Comparison of ENCODE assay signal across 8 cellular contexts in genomic region chr14:49999216-49999761, GRCh38.
A peak's percentile ranks its signal among the peaks of the same experiment; 100 is the strongest.
DNase-seq lines count a peak whose midpoint lies in the region; ATAC-seq, FAIRE-seq and TF ChIP-seq lines count a peak whose summit lies in the region.

No MANE protein-coding gene starts in this region.

- H3K27me3 Mint-ChIP-seq in activated CD4-positive, alpha-beta memory T cell treated with anti-CD3 and anti-CD28 coated beads, Interleukin-2, amount 10 ng/mL, durations not matched to agents 7 days and 5 days = no peaks in the 10 kb centered on the region
- no peaks in the 10 kb centered on the region for H3K27me3 Mint-ChIP-seq in effector memory CD8-positive, alpha-beta T cell
- H3K27me3 Mint-ChIP-seq in naive B cell = no peaks in the 10 kb centered on the region

- H3K27me3 ChIP-seq in subcutaneous abdominal adipose tissue (ENCODE audit: control insufficient read depth in 5 of 5, insufficient read depth in 4 of 5, low read length in 5 of 5) = no peaks in the 10 kb centered on the region

- peak overlapping the region; percentile 98 for H3K27ac Mint-ChIP-seq in activated CD4-positive, alpha-beta memory T cell treated with anti-CD3 and anti-CD28 coated beads, Interleukin-2, amount 10 ng/mL, durations not matched to agents 7 days and 5 days
- peak overlapping the region; percentile 98 to 100 for H3K27ac Mint-ChIP-seq in effector memory CD8-positive, alpha-beta T cell
- H3K27ac Mint-ChIP-seq in naive B cell = peak overlapping the region; percentile 74 to 98 (median 94)

- POLR2A ChIA-PET in HEK293T (lab: Yijun Ruan, JAX) = interaction anchor here (0.6 to 2.1 kb wide), 7 partner anchors 9 to 137 kb away, joined by 3 to 6 read pairs (median 3); no protein-coding TSS in a partner anchor
- POLR2A ChIA-PET in activated CD4-positive, alpha-beta memory T cell treated with anti-CD3 and anti-CD28 coated beads, Interleukin-2, amount 10 ng/mL, durations not matched to agents 7 days and 5 days (lab: Charles Lee) = interaction anchor here (0.7 to 15.6 kb wide), 33 partner anchors 8 to 379 kb away, joined by 3 to 630 read pairs (median 49); partner anchors contain the start of genes ARF6, MGAT2, NEMF and RPL36AL

- H3K4me3 ChIP-seq in subcutaneous abdominal adipose tissue (ENCODE audit: low read depth in 1 of 5, low read length in 5 of 5) = peak overlapping the region in 1 of 5 donors; percentile 9

- CTCF ChIA-PET in HEK293T (lab: Yijun Ruan, JAX) = interaction anchor here (0.6 to 0.8 kb wide), 2 partner anchors 62 to 84 kb away, joined by 3 read pairs; no protein-coding TSS in a partner anchor
- CTCF ChIA-PET in activated CD4-positive, alpha-beta memory T cell treated with anti-CD3 and anti-CD28 coated beads, Interleukin-2, amount 10 ng/mL, durations not matched to agents 7 days and 5 days (lab: Charles Lee) = interaction anchor here (0.8 to 7.0 kb wide), 18 partner anchors 8 to 413 kb away, joined by 3 to 134 read pairs (median 4); partner anchors contain the start of genes ARF6 and RPS29

- peak overlapping the region in 2 of 5 donors; percentile 26 to 55 for H3K9ac ChIP-seq in subcutaneous abdominal adipose tissue (ENCODE audit: low read length in 5 of 5)

- H3K9me3 ChIP-seq in subcutaneous abdominal adipose tissue (ENCODE audit: control insufficient read depth in 5 of 5, low read length in 5 of 5) = no peaks in the 10 kb centered on the region

- no peaks in the 10 kb centered on the region for H3K36me3 ChIP-seq in subcutaneous abdominal adipose tissue (ENCODE audit: control insufficient read depth in 5 of 5, insufficient read depth in 5 of 5, low read length in 5 of 5)

- peak; percentile 89 for FAIRE-seq in GM12892 (lab: Jason Lieb, UNC)

- ATAC-seq in effector memory CD8-positive, alpha-beta T cell (replicated peaks) = peak; percentile 47
- peak; percentile 18 to 31 for ATAC-seq in naive B cell (ENCODE audit: low read depth in 2 of 2)

- peak overlapping the region; percentile 77 for H3K4me3 Mint-ChIP-seq in activated CD4-positive, alpha-beta memory T cell treated with anti-CD3 and anti-CD28 coated beads, Interleukin-2, amount 10 ng/mL, durations not matched to agents 7 days and 5 days
- H3K4me3 Mint-ChIP-seq in effector memory CD8-positive, alpha-beta T cell = peak overlapping the region; percentile 84
- peak overlapping the region; percentile 11 to 96 (median 85) for H3K4me3 Mint-ChIP-seq in naive B cell

- no peaks in the 10 kb centered on the region for H3K9me3 Mint-ChIP-seq in activated CD4-positive, alpha-beta memory T cell treated with anti-CD3 and anti-CD28 coated beads, Interleukin-2, amount 10 ng/mL, durations not matched to agents 7 days and 5 days
- no peaks in the 10 kb centered on the region for H3K9me3 Mint-ChIP-seq in effector memory CD8-positive, alpha-beta T cell
- no peaks in the 10 kb centered on the region for H3K9me3 Mint-ChIP-seq in naive B cell

- H3K27ac ChIP-seq in subcutaneous abdominal adipose tissue (ENCODE audit: low read depth, low read length) = peak overlapping the region; percentile 83

- H3K4me1 Mint-ChIP-seq in activated CD4-positive, alpha-beta memory T cell treated with anti-CD3 and anti-CD28 coated beads, Interleukin-2, amount 10 ng/mL, durations not matched to agents 7 days and 5 days = peaks cover 71% of the 10 kb centered on the region
- peaks cover 41 to 51% of the 10 kb centered on the region in 2 donors for H3K4me1 Mint-ChIP-seq in effector memory CD8-positive, alpha-beta T cell (ENCODE audit: low read depth in 2 of 2)
- H3K4me1 Mint-ChIP-seq in naive B cell = peaks cover 48 to 58% (median 52%) of the 10 kb centered on the region in 3 donors

- peak; percentile 89 for TF ChIP-seq POLR2A in GM12892 (IDR thresholded peaks at IDR 0.05; ENCODE audit: low read depth, low read length)

- H3K36me3 Mint-ChIP-seq in activated CD4-positive, alpha-beta memory T cell treated with anti-CD3 and anti-CD28 coated beads, Interleukin-2, amount 10 ng/mL, durations not matched to agents 7 days and 5 days (ENCODE audit: low read depth) = no peaks in the 10 kb centered on the region
- peaks cover 45% of the 10 kb centered on the region for H3K36me3 Mint-ChIP-seq in effector memory CD8-positive, alpha-beta T cell (ENCODE audit: insufficient read depth)
- no peaks in the 10 kb centered on the region for H3K36me3 Mint-ChIP-seq in naive B cell

- DNase-seq in GM12892 (ENCODE audit: insufficient read length) (peak; percentile 65), HEK293T (ENCODE audit: extremely low spot score) (peak; percentile 25), NAMALWA (ENCODE audit: low spot score) (peak; percentile 27), naive B cell (peak; percentile 55), HPDE6-E6E7 (ENCODE audit: extremely low spot score) (no peak)
- DNase-seq in activated CD4-positive, alpha-beta memory T cell treated with anti-CD3 and anti-CD28 coated beads, Interleukin-2, amount 10 ng/mL, durations not matched to agents 7 days and 5 days = peak; percentile 89
- peak; percentile 73 to 74 (median 73) for DNase-seq in effector memory CD8-positive, alpha-beta T cell

- peaks cover 9 to 60% (median 52%) of the 10 kb centered on the region in 5 donors for H3K4me1 ChIP-seq in subcutaneous abdominal adipose tissue (ENCODE audit: control insufficient read depth in 5 of 5, insufficient read depth in 5 of 5, low read length in 5 of 5)

TF ChIP-seq in HEK293T, 16 proteins besides CTCF, POLR2A, EP300 and RAD21:
- TF ChIP-seq, protein P1, sequence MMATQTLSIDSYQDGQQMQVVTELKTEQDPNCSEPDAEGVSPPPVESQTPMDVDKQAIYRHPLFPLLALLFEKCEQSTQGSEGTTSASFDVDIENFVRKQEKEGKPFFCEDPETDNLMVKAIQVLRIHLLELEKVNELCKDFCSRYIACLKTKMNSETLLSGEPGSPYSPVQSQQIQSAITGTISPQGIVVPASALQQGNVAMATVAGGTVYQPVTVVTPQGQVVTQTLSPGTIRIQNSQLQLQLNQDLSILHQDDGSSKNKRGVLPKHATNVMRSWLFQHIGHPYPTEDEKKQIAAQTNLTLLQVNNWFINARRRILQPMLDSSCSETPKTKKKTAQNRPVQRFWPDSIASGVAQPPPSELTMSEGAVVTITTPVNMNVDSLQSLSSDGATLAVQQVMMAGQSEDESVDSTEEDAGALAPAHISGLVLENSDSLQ (IDR thresholded peaks at IDR 0.05) = no peak
- TF ChIP-seq SP1 (IDR thresholded peaks at IDR 0.05) (no peak), ZNF384 (IDR thresholded peaks at IDR 0.05) (no peak), LEF1 (IDR thresholded peaks at IDR 0.05; ENCODE audit: borderline replicate concordance) (no peak), SUZ12 (IDR thresholded peaks at IDR 0.05) (no peak), ELF4 (IDR thresholded peaks at IDR 0.05) (no peak), ARNT (IDR thresholded peaks at IDR 0.05) (no peak), HDGF (IDR thresholded peaks at IDR 0.05; ENCODE audit: borderline replicate concordance) (no peak), BHLHE40 (IDR thresholded peaks at IDR 0.05; ENCODE audit: borderline replicate concordance) (no peak), FOXM1 (IDR thresholded peaks at IDR 0.05; ENCODE audit: borderline replicate concordance) (no peak), CTBP1 (IDR thresholded peaks at IDR 0.05; ENCODE audit: borderline replicate concordance) (no peak), FOXA1 (IDR thresholded peaks at IDR 0.05) (no peak), NFRKB (IDR thresholded peaks at IDR 0.05) (no peak), TARDBP (IDR thresholded peaks at IDR 0.05) (no peak), L3MBTL2 (conservative IDR thresholded peaks at IDR 0.05) (no peak), FOXK2 (IDR thresholded peaks at IDR 0.05) (no peak)
